ENCODE assay signal across 11 cellular contexts in genomic region chr15:55791576-55792400, GRCh38. TPM values are rescaled to one million over a fixed set of nuclear protein-coding genes. Genes with fewer than 3 reads are reported as not detected.
DNase-seq lines count a peak whose midpoint lies in the region; ATAC-seq and TF ChIP-seq lines count a peak whose summit lies in the region.
"Had no signal": no experiment of that assay in that cellular context is flagged by ENCODE, and none has a peak within 500 bp of the region (broad histone marks: within the 10 kb centered on the region; RNA-seq: fewer than 3 reads in every experiment).

No MANE protein-coding gene starts in this region.

- H3K9me3 ChIP-seq in AG04450 (ENCODE audit: control insufficient read depth, insufficient read depth, low read length), result peaks cover 8% of the 10 kb centered on the region

- TF ChIP-seq CTCF in AG04450 (IDR thresholded peaks at IDR 0.05; ENCODE audit: low read depth, low read length), result no peak

- ATAC-seq in HG03095 (IDR thresholded peaks at IDR 0.05; ENCODE audit: unreplicated experiment), result no peak
- ATAC-seq in HG02678 (IDR thresholded peaks at IDR 0.05; ENCODE audit: unreplicated experiment), result no peak
- ATAC-seq: activated CD8-positive, alpha-beta T cell treated with anti-CD3 and anti-CD28 coated beads for 36 hours had no signal

- CTCF ChIA-PET in AG04450 (lab: Charles Lee), result interaction anchor here (1.5 to 1.6 kb wide), 2 partner anchors 17 to 19 kb away, joined by 3 to 4 read pairs; no protein-coding TSS in a partner anchor

- peak overlapping the region; percentile 42 for H3K27ac ChIP-seq in AG04450 (ENCODE audit: low read depth, low read length)
- H3K27ac ChIP-seq: ovary had no signal

- POLR2A ChIA-PET in AG04450 (lab: Yijun Ruan, JAX), result interaction anchor here (1.6 kb wide), 1 partner anchor 16 kb away, joined by 4 read pairs; no protein-coding TSS in a partner anchor

- H3K4me3 ChIP-seq in AG04450 (ENCODE audit: low read depth, low read length), result no peak overlapping the region
- H3K4me3 ChIP-seq: ovary had no signal

- DNase-seq in AG04450 (ENCODE audit: low read depth, low spot score) (no peak), HS-27A (ENCODE audit: low read depth) (peak; percentile 80), SHP77 (lab: John Stamatoyannopoulos, UW) (peak; percentile 72 to 77), islet precursor cell (peak; percentile 71), COLO829 (ENCODE audit: low spot score) (no peak), GF-D8 (lab: John Stamatoyannopoulos, UW) (no peak)
- DNase-seq: activated CD8-positive, alpha-beta T cell treated with anti-CD3 and anti-CD28 coated beads for 36 hours; CD4-positive, alpha-beta memory T cell; ovary had no signal

- H3K27me3 ChIP-seq in AG04450 (ENCODE audit: control insufficient read depth, insufficient read depth, low read length), result peaks cover 5% of the 10 kb centered on the region
- H3K27me3 ChIP-seq: ovary had no signal

RNA-seq across cellular contexts. Expression of gene PRTG, which starts 48.8 kb away (rescaled TPM):
- polyA plus RNA-seq in AG04450 (2011; rRNA removed), result 1.1 and 1.2 TPM in 2 replicates
- 1.3 and 1.9 TPM in 2 replicates for polyA minus RNA-seq in AG04450 (2011; rRNA and poly(A)+ RNA removed)
- polyA plus RNA-seq: CD4-positive, alpha-beta memory T cell had no signal

Comparison
In these comparisons a context has a peak if more than half of its experiments do, and no peak if none do; other contexts are left out.
1. DNase-seq: peak in HS-27A (single experiment), SHP77 (2 of 2) and islet precursor cell (single experiment); none in AG04450 (single experiment), COLO829 (single experiment) and GF-D8 (single experiment).